ENCODE assay signal across 29 cellular contexts in genomic region chr2:31189141-31189540, GRCh38. TPM values are rescaled to one million over a fixed set of nuclear protein-coding genes. Genes with fewer than 3 reads are reported as not detected.
"Had no signal": no experiment of that assay in that cellular context is flagged by ENCODE, and none has a peak within 500 bp of the region (broad histone marks: within the 10 kb centered on the region; RNA-seq: fewer than 3 reads in every experiment).

No MANE protein-coding gene starts in this region.

- H3K27ac ChIP-seq: ascending aorta, breast epithelium, cardiac muscle cell had no signal

- H3K9me3 ChIP-seq: ascending aorta, breast epithelium had no signal

- H3K4me1 ChIP-seq: ascending aorta, breast epithelium had no signal

- H3K9me3 Mint-ChIP-seq: activated CD4-positive, alpha-beta memory T cell treated with anti-CD3 and anti-CD28 coated beads for 36 hours; activated CD4-positive, alpha-beta T cell treated with anti-CD3 and anti-CD28 coated beads, Interleukin-2, amount 10 ng/mL, durations not matched to agents 24 days and 14 days; activated naive CD4-positive, alpha-beta T cell treated with anti-CD3 and anti-CD28 coated beads, Interleukin-2, amount 10 ng/mL, durations not matched to agents 7 days and 5 days; activated naive CD8-positive, alpha-beta T cell treated with anti-CD3 and anti-CD28 coated beads, Interleukin-2, amount 10 ng/mL, durations not matched to agents 7 days and 5 days; activated T-cell treated with anti-CD3 and anti-CD28 coated beads, Interleukin-2, amount 50 U/mL, for 24 hours; activated T-cell treated with anti-CD3 and anti-CD28 coated beads, Interleukin-2, amount 50 U/mL, for 72 hours; central memory CD8-positive, alpha-beta T cell; T-helper 2 cell treated with Interferon-gamma antibody and Interleukin-4, amounts not matched to agents 5 μg/mL and 100 μg/mL, for 36 hours had no signal

- DNase-seq: activated CD4-positive, alpha-beta memory T cell treated with anti-CD3 and anti-CD28 coated beads for 36 hours; activated CD4-positive, alpha-beta T cell treated with anti-CD3 and anti-CD28 coated beads for 36 hours; activated CD4-positive, alpha-beta T cell treated with anti-CD3 and anti-CD28 coated beads, Interleukin-2, amount 10 ng/mL, durations not matched to agents 24 days and 14 days; activated CD4-positive, CD25-positive, alpha-beta regulatory T cell; activated CD4-positive, CD25-positive, alpha-beta regulatory T cell treated with anti-CD3 and anti-CD28 coated beads, Interleukin-2, amount 50 U/mL, for 72 hours; activated CD8-positive, alpha-beta T cell treated with anti-CD3 and anti-CD28 coated beads, Interleukin-2, amount 10 ng/mL, durations not matched to agents 7 days and 5 days; activated gamma-delta T cell; activated naive CD4-positive, alpha-beta T cell; activated naive CD4-positive, alpha-beta T cell treated with anti-CD3 and anti-CD28 coated beads, Interleukin-2, amount 10 ng/mL, durations not matched to agents 7 days and 5 days; activated naive CD8-positive, alpha-beta T cell treated with anti-CD3 and anti-CD28 coated beads, Interleukin-2, amount 10 ng/mL, durations not matched to agents 7 days and 5 days; activated T-cell treated with anti-CD3 and anti-CD28 coated beads for 4 hours; activated T-cell treated with anti-CD3 and anti-CD28 coated beads, Interleukin-2, amount 50 U/mL, for 24 hours; activated T-cell treated with anti-CD3 and anti-CD28 coated beads, Interleukin-2, amount 50 U/mL, for 72 hours; cortex of kidney; dermis blood vessel endothelial cell; effector CD8-positive, alpha-beta T cell; foreskin fibroblast; T-helper 1 cell; T-helper 17 cell; T1000 had no signal

- H3K36me3 Mint-ChIP-seq: activated naive CD4-positive, alpha-beta T cell treated with anti-CD3 and anti-CD28 coated beads, Interleukin-2, amount 10 ng/mL, durations not matched to agents 7 days and 5 days; activated naive CD8-positive, alpha-beta T cell treated with anti-CD3 and anti-CD28 coated beads, Interleukin-2, amount 10 ng/mL, durations not matched to agents 7 days and 5 days had no signal

- ATAC-seq: activated CD4-positive, alpha-beta T cell treated with anti-CD3 and anti-CD28 coated beads for 36 hours; activated CD8-positive, alpha-beta T cell treated with anti-CD3 and anti-CD28 coated beads, Interleukin-2, amount 10 ng/mL, durations not matched to agents 7 days and 5 days; activated naive CD4-positive, alpha-beta T cell treated with anti-CD3 and anti-CD28 coated beads, Interleukin-2, amount 50 U/mL, for 72 hours; activated T-cell treated with anti-CD3 and anti-CD28 coated beads, Interleukin-2, amount 50 U/mL, for 72 hours; esophagus mucosa; T-helper 17 cell had no signal

- H3K27me3 ChIP-seq: ascending aorta, breast epithelium had no signal

- H3K4me3 Mint-ChIP-seq: activated CD4-positive, alpha-beta memory T cell treated with anti-CD3 and anti-CD28 coated beads for 36 hours; activated CD4-positive, alpha-beta T cell treated with anti-CD3 and anti-CD28 coated beads for 36 hours; activated CD4-positive, alpha-beta T cell treated with anti-CD3 and anti-CD28 coated beads, Interleukin-2, amount 10 ng/mL, durations not matched to agents 24 days and 14 days; activated CD8-positive, alpha-beta T cell treated with anti-CD3 and anti-CD28 coated beads, Interleukin-2, amount 10 ng/mL, durations not matched to agents 7 days and 5 days; activated naive CD4-positive, alpha-beta T cell treated with anti-CD3 and anti-CD28 coated beads, Interleukin-2, amount 10 ng/mL, durations not matched to agents 7 days and 5 days; activated naive CD8-positive, alpha-beta T cell treated with anti-CD3 and anti-CD28 coated beads, Interleukin-2, amount 10 ng/mL, durations not matched to agents 7 days and 5 days; activated T-cell treated with anti-CD3 and anti-CD28 coated beads, Interleukin-2, amount 50 U/mL, for 24 hours; activated T-cell treated with anti-CD3 and anti-CD28 coated beads, Interleukin-2, amount 50 U/mL, for 72 hours; brain; central memory CD8-positive, alpha-beta T cell; endodermal cell; T-helper 17 cell; T-helper 2 cell treated with Interferon-gamma antibody and Interleukin-4, amounts not matched to agents 5 μg/mL and 100 μg/mL, for 36 hours had no signal

- H3K27ac Mint-ChIP-seq: activated CD4-positive, alpha-beta memory T cell treated with anti-CD3 and anti-CD28 coated beads for 36 hours; activated CD4-positive, alpha-beta T cell treated with anti-CD3 and anti-CD28 coated beads for 36 hours; activated CD4-positive, alpha-beta T cell treated with anti-CD3 and anti-CD28 coated beads, Interleukin-2, amount 10 ng/mL, durations not matched to agents 24 days and 14 days; activated CD8-positive, alpha-beta T cell treated with anti-CD3 and anti-CD28 coated beads, Interleukin-2, amount 10 ng/mL, durations not matched to agents 7 days and 5 days; activated naive CD4-positive, alpha-beta T cell treated with anti-CD3 and anti-CD28 coated beads, Interleukin-2, amount 10 ng/mL, durations not matched to agents 7 days and 5 days; activated naive CD8-positive, alpha-beta T cell treated with anti-CD3 and anti-CD28 coated beads, Interleukin-2, amount 10 ng/mL, durations not matched to agents 7 days and 5 days; activated T-cell treated with anti-CD3 and anti-CD28 coated beads, Interleukin-2, amount 50 U/mL, for 24 hours; activated T-cell treated with anti-CD3 and anti-CD28 coated beads, Interleukin-2, amount 50 U/mL, for 72 hours; brain; endodermal cell; T-helper 17 cell; T-helper 2 cell treated with Interferon-gamma antibody and Interleukin-4, amounts not matched to agents 5 μg/mL and 100 μg/mL, for 36 hours had no signal

- H3K4me1 Mint-ChIP-seq: activated CD4-positive, alpha-beta T cell treated with anti-CD3 and anti-CD28 coated beads for 36 hours; activated CD4-positive, alpha-beta T cell treated with anti-CD3 and anti-CD28 coated beads, Interleukin-2, amount 10 ng/mL, durations not matched to agents 24 days and 14 days; activated naive CD4-positive, alpha-beta T cell treated with anti-CD3 and anti-CD28 coated beads, Interleukin-2, amount 10 ng/mL, durations not matched to agents 7 days and 5 days; activated naive CD8-positive, alpha-beta T cell treated with anti-CD3 and anti-CD28 coated beads, Interleukin-2, amount 10 ng/mL, durations not matched to agents 7 days and 5 days; brain; central memory CD8-positive, alpha-beta T cell; T-helper 17 cell had no signal

- H3K27me3 Mint-ChIP-seq: activated CD4-positive, alpha-beta memory T cell treated with anti-CD3 and anti-CD28 coated beads for 36 hours; activated CD4-positive, alpha-beta T cell treated with anti-CD3 and anti-CD28 coated beads for 36 hours; activated T-cell treated with anti-CD3 and anti-CD28 coated beads, Interleukin-2, amount 50 U/mL, for 24 hours had no signal

- H3K4me3 ChIP-seq: ascending aorta, breast epithelium, cardiac muscle cell had no signal

RNA-seq across cellular contexts. Expression of gene CAPN14, which starts 28.2 kb away (rescaled TPM):
- total RNA-seq: activated CD8-positive, alpha-beta T cell treated with anti-CD3 and anti-CD28 coated beads, Interleukin-2, amount 10 ng/mL, durations not matched to agents 7 days and 5 days; ascending aorta; dermis blood vessel endothelial cell had no signal
- polyA plus RNA-seq: cardiac muscle cell had no signal

RNA-seq across cellular contexts. Expression of gene GALNT14, which starts 50.9 kb away (rescaled TPM):
- total RNA-seq: activated CD8-positive, alpha-beta T cell treated with anti-CD3 and anti-CD28 coated beads, Interleukin-2, amount 10 ng/mL, durations not matched to agents 7 days and 5 days; activated naive CD8-positive, alpha-beta T cell treated with anti-CD3 and anti-CD28 coated beads, Interleukin-2, amount 10 ng/mL, durations not matched to agents 7 days and 5 days; ascending aorta; T-helper 17 cell had no signal
